Comparison of ENCODE assay signal across 1 cellular context in the genomic region with DNA sequence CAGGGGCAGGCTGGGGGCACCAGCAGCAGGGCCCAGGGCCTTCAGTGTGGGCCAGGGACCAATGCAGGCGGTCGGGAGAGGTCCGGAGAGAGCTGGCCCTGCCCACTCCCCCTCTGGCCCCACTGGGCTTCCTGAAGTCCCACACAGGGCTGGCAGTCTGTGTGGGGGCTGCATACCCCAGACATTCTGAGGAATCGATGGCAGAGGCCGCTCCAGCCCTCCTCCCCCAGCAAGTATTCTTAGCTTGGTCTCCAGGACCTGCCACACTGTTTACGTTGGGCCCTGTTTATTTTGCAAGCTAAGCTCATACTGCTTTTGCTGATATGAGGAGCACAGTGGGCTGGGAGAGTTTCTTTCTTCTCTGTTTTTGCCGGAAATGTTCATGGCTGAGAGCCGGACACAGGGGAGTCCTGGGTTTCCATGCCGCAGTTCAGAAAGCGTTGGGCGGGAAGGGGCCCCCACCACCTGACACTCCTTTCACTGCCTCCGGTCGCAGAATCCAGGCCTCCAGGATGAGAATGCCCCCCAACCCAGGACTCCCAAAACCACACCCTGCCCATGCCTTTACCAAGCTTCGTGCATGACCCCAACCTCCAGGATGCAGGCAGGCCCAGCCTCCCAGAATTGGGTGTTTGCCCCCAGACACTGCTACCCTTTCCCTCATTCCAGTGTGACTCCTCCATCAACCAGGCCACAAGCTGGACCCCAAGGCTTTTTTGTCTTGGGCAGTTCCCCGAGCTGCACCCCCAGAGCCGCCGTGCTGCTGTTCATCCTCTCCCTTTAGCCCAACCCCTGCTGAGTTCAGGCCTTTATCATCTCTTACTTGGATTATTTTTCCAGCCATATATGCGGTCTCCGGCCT.
TF ChIP-seq lines count a peak whose summit lies in the region.

No MANE protein-coding gene starts in this region.

TF ChIP-seq in K562, 482 proteins besides CTCF, POLR2A, EP300 and RAD21 (continued from another document and continues in another):
- TF ChIP-seq ZFP91 (CRISPR knock-in tag; IDR thresholded peaks at IDR 0.05) (no peak), ZNF3 (CRISPR knock-in tag; IDR thresholded peaks at IDR 0.05) (no peak), NR2C1 (IDR thresholded peaks at IDR 0.05) (no peak), NR2C1 (tag; IDR thresholded peaks at IDR 0.05) (peak; percentile 31; the same call in 1 of the 2 replicates), HNRNPLL (IDR thresholded peaks at IDR 0.05; ENCODE audit: low read depth, low read length, poor library complexity, severe bottlenecking) (peak; percentile 43), PHF8 (IDR thresholded peaks at IDR 0.05; ENCODE audit: borderline replicate concordance, low read length) (peak; percentile 31; the same call in 1 of the 2 replicates), EZH2 (IDR thresholded peaks at IDR 0.05; ENCODE audit: borderline replicate concordance, low read depth, low read length) (no peak), PCBP2 (IDR thresholded peaks at IDR 0.05; ENCODE audit: low read depth, low read length, poor library complexity, severe bottlenecking) (no peak), ATF1 (CRISPR knock-in tag; IDR thresholded peaks at IDR 0.05) (no peak), ATF1 (tag; IDR thresholded peaks at IDR 0.05) (0 out of 2 replicates have a peak, but pooled peaks have one; percentile 18), ZNF766 (CRISPR knock-in tag; conservative IDR thresholded peaks at IDR 0.05) (no peak; the same call in 1 of the 2 replicates), ZNF75A (CRISPR knock-in tag; IDR thresholded peaks at IDR 0.05) (no peak), BHLHE40 (IDR thresholded peaks at IDR 0.05; ENCODE audit: low read length) (no peak), ZNF280A (IDR thresholded peaks at IDR 0.05; ENCODE audit: low read depth, partially characterized antibody) (no peak), KAT7 (CRISPR knock-in tag; IDR thresholded peaks at IDR 0.05; ENCODE audit: borderline replicate concordance) (no peak), POLR2G (IDR thresholded peaks at IDR 0.05; ENCODE audit: low read depth, low read length) (peak; percentile 21; the same call in 1 of the 2 replicates), ETV1 (tag; conservative IDR thresholded peaks at IDR 0.05; ENCODE audit: low read depth) (0 out of 2 replicates have a peak, but pooled peaks have one; percentile 15), ZBTB1 (CRISPR knock-in tag; IDR thresholded peaks at IDR 0.05; ENCODE audit: borderline replicate concordance, low read depth) (no peak), SMC3 (conservative IDR thresholded peaks at IDR 0.05; ENCODE audit: insufficient read depth, low read depth, low read length) (no peak), PHTF2 (CRISPR knock-in tag; IDR thresholded peaks at IDR 0.05) (no peak), ZNF124 (CRISPR knock-in tag; IDR thresholded peaks at IDR 0.05) (no peak), NONO (IDR thresholded peaks at IDR 0.05; ENCODE audit: low read depth in 2 of 2, low read length in 1 of 2) (no peak), L3MBTL2 (IDR thresholded peaks at IDR 0.05) (peak; percentile 74), ZC3H4 (CRISPR knock-in tag; IDR thresholded peaks at IDR 0.05; ENCODE audit: borderline replicate concordance) (no peak), EHMT2 (IDR thresholded peaks at IDR 0.05) (no peak), ZFP1 (CRISPR knock-in tag; IDR thresholded peaks at IDR 0.05) (no peak), GATAD2B (IDR thresholded peaks at IDR 0.05; ENCODE audit: borderline replicate concordance) (no peak), ZNF707 (CRISPR knock-in tag; conservative IDR thresholded peaks at IDR 0.05) (no peak), ZNF174 (CRISPR knock-in tag; IDR thresholded peaks at IDR 0.05) (no peak), HBP1 (CRISPR knock-in tag; IDR thresholded peaks at IDR 0.05) (no peak), ZNF140 (CRISPR knock-in tag; IDR thresholded peaks at IDR 0.05) (no peak), NFATC3 (IDR thresholded peaks at IDR 0.05) (no peak), ZNF232 (CRISPR knock-in tag; IDR thresholded peaks at IDR 0.05) (no peak), MAFG (tag; conservative IDR thresholded peaks at IDR 0.05) (peak; percentile 47), CBX5 (IDR thresholded peaks at IDR 0.05; ENCODE audit: borderline replicate concordance, low read depth) (no peak), STAT5B (CRISPR knock-in tag; IDR thresholded peaks at IDR 0.05) (no peak), TAF15 (IDR thresholded peaks at IDR 0.05; ENCODE audit: low read depth, low read length) (no peak), CHCHD3 (CRISPR knock-in tag; IDR thresholded peaks at IDR 0.05) (no peak), ZNF274 (IDR thresholded peaks at IDR 0.05; ENCODE audit: borderline replicate concordance, low read depth, low read length) (no peak), ARID1B (IDR thresholded peaks at IDR 0.05) (no peak), BMI1 (IDR thresholded peaks at IDR 0.05; ENCODE audit: low read length) (no peak), CREB1 (IDR thresholded peaks at IDR 0.05) (no peak), CREB1 (CRISPR knock-in tag; IDR thresholded peaks at IDR 0.05) (no peak), SIN3B (IDR thresholded peaks at IDR 0.05; ENCODE audit: low read depth) (no peak), SRSF9 (IDR thresholded peaks at IDR 0.05; ENCODE audit: borderline replicate concordance, low read depth, low read length) (no peak), SOX6 (IDR thresholded peaks at IDR 0.05) (no peak), ZNF316 (IDR thresholded peaks at IDR 0.05) (peak; percentile 90)
- TF ChIP-seq, protein P1, sequence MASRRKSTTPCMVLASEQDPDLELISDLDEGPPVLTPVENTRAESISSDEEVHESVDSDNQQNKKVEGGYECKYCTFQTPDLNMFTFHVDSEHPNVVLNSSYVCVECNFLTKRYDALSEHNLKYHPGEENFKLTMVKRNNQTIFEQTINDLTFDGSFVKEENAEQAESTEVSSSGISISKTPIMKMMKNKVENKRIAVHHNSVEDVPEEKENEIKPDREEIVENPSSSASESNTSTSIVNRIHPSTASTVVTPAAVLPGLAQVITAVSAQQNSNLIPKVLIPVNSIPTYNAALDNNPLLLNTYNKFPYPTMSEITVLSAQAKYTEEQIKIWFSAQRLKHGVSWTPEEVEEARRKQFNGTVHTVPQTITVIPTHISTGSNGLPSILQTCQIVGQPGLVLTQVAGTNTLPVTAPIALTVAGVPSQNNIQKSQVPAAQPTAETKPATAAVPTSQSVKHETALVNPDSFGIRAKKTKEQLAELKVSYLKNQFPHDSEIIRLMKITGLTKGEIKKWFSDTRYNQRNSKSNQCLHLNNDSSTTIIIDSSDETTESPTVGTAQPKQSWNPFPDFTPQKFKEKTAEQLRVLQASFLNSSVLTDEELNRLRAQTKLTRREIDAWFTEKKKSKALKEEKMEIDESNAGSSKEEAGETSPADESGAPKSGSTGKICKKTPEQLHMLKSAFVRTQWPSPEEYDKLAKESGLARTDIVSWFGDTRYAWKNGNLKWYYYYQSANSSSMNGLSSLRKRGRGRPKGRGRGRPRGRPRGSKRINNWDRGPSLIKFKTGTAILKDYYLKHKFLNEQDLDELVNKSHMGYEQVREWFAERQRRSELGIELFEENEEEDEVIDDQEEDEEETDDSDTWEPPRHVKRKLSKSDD (conservative IDR thresholded peaks at IDR 0.05; ENCODE audit: low read length), result no peak
- TF ChIP-seq, protein P2, sequence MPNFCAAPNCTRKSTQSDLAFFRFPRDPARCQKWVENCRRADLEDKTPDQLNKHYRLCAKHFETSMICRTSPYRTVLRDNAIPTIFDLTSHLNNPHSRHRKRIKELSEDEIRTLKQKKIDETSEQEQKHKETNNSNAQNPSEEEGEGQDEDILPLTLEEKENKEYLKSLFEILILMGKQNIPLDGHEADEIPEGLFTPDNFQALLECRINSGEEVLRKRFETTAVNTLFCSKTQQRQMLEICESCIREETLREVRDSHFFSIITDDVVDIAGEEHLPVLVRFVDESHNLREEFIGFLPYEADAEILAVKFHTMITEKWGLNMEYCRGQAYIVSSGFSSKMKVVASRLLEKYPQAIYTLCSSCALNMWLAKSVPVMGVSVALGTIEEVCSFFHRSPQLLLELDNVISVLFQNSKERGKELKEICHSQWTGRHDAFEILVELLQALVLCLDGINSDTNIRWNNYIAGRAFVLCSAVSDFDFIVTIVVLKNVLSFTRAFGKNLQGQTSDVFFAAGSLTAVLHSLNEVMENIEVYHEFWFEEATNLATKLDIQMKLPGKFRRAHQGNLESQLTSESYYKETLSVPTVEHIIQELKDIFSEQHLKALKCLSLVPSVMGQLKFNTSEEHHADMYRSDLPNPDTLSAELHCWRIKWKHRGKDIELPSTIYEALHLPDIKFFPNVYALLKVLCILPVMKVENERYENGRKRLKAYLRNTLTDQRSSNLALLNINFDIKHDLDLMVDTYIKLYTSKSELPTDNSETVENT (CRISPR knock-in tag; IDR thresholded peaks at IDR 0.05), result no peak
- TF ChIP-seq, protein P3, sequence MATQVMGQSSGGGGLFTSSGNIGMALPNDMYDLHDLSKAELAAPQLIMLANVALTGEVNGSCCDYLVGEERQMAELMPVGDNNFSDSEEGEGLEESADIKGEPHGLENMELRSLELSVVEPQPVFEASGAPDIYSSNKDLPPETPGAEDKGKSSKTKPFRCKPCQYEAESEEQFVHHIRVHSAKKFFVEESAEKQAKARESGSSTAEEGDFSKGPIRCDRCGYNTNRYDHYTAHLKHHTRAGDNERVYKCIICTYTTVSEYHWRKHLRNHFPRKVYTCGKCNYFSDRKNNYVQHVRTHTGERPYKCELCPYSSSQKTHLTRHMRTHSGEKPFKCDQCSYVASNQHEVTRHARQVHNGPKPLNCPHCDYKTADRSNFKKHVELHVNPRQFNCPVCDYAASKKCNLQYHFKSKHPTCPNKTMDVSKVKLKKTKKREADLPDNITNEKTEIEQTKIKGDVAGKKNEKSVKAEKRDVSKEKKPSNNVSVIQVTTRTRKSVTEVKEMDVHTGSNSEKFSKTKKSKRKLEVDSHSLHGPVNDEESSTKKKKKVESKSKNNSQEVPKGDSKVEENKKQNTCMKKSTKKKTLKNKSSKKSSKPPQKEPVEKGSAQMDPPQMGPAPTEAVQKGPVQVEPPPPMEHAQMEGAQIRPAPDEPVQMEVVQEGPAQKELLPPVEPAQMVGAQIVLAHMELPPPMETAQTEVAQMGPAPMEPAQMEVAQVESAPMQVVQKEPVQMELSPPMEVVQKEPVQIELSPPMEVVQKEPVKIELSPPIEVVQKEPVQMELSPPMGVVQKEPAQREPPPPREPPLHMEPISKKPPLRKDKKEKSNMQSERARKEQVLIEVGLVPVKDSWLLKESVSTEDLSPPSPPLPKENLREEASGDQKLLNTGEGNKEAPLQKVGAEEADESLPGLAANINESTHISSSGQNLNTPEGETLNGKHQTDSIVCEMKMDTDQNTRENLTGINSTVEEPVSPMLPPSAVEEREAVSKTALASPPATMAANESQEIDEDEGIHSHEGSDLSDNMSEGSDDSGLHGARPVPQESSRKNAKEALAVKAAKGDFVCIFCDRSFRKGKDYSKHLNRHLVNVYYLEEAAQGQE (CRISPR knock-in tag; IDR thresholded peaks at IDR 0.05; ENCODE audit: low read depth), result peak; percentile 45; the same call in 1 of the 2 replicates
- TF ChIP-seq, protein P4, sequence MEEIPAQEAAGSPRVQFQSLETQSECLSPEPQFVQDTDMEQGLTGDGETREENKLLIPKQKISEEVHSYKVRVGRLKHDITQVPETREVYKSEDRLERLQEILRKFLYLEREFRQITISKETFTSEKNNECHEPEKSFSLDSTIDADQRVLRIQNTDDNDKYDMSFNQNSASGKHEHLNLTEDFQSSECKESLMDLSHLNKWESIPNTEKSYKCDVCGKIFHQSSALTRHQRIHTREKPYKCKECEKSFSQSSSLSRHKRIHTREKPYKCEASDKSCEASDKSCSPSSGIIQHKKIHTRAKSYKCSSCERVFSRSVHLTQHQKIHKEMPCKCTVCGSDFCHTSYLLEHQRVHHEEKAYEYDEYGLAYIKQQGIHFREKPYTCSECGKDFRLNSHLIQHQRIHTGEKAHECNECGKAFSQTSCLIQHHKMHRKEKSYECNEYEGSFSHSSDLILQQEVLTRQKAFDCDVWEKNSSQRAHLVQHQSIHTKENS (CRISPR knock-in tag; IDR thresholded peaks at IDR 0.05), result no peak
